12 cellular contexts compared by ENCODE assay signal in the genomic region with DNA sequence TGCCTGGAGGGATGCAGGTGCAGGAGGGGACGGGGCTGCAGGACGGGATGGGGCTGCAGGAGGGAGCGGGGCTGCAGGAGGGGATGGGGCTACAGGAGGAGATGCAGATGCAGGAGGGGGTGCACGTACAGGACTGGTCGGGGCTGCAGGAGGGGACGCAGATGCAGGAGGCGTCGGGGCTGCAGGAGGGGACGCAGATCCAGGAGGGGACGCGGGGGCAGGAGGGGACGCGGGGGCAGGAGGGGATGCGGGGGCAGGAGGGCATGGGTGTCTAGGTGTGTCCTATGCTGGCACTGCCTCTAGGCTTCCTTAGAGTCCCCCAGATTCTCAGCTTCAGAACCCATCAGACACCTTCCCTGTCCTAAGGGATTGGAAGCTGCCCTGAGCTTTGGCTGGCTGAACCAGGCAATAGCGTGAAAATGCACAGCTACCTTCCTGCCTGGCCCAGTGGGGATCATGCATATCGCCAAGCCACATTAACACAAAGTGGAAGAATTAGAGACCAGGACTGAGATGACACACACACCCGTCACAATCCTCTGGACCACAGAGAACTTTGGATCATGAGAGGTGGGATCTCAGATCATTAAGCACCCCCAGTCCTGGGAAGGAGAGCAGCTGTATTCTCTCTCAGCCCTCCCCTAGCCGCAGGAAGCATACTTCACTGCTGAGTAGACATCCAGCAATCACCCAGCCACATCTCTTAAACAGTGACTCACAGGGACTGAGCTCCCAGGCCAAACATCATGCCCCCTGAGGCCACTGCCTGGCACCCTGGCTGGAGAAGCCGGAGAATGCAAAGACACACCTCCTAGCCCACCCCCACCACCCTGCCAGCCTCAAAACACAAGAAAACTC.
DNase-seq lines count a peak whose midpoint lies in the region; FAIRE-seq and TF ChIP-seq lines count a peak whose summit lies in the region.
"Had no signal": no experiment of that assay in that cellular context is flagged by ENCODE, and none has a peak within 500 bp of the region (broad histone marks: within the 10 kb centered on the region; RNA-seq: fewer than 3 reads in every experiment).

No MANE protein-coding gene starts in this region.

- H3K4me2 ChIP-seq in astrocyte (ENCODE audit: low read length) (peak overlapping the region; percentile 46), keratinocyte (ENCODE audit: control insufficient read depth, extremely low read depth, insufficient read depth, low read depth, low read length) (peak overlapping the region; percentile 49)

- dilution Hi-C loops in keratinocyte (cut with MboI; ENCODE audit: extremely low pct_ligation_motif_present, low sequenced_read_pairs): no loop called here

- H3K79me2 ChIP-seq in astrocyte (ENCODE audit: insufficient read depth, low read length) (no peaks in the 10 kb centered on the region), keratinocyte (ENCODE audit: control insufficient read depth, insufficient read depth, low read length) (no peaks in the 10 kb centered on the region)

- no peaks in the 10 kb centered on the region for H3K9me3 ChIP-seq in HEK293 (ENCODE audit: control insufficient read depth, insufficient read depth, low read depth, low read length)
- H3K9me3 ChIP-seq in astrocyte (ENCODE audit: insufficient read depth, low read depth, low read length): no peaks in the 10 kb centered on the region
- H3K9me3 ChIP-seq in keratinocyte (ENCODE audit: control insufficient read depth, low read depth, low read length): no peaks in the 10 kb centered on the region
- no peaks in the 10 kb centered on the region for H3K9me3 ChIP-seq in A673 (ENCODE audit: low read depth, low read length, poor library complexity, severe bottlenecking)

- H3K36me3 Mint-ChIP-seq in astrocyte (ENCODE audit: low read depth, unreplicated experiment): peaks cover 12% of the 10 kb centered on the region
- H3K36me3 Mint-ChIP-seq: activated CD4-positive, alpha-beta memory T cell treated with anti-CD3 and anti-CD28 coated beads for 36 hours had no signal

- H3K27me3 Mint-ChIP-seq in astrocyte (ENCODE audit: low read depth, unreplicated experiment): no peaks in the 10 kb centered on the region
- H3K27me3 Mint-ChIP-seq: activated CD4-positive, alpha-beta memory T cell treated with anti-CD3 and anti-CD28 coated beads for 36 hours had no signal

- H3K4me3 ChIP-seq in HEK293 (ENCODE audit: low read depth, low read length) (no peak overlapping the region), astrocyte (ENCODE audit: insufficient read depth, low read depth, low read length) (no peak overlapping the region), keratinocyte (ENCODE audit: control insufficient read depth in 2 of 3, extremely low read depth in 1 of 3, insufficient read depth in 2 of 3, low read depth in 1 of 3, low read length in 3 of 3) (no peak overlapping the region), A673 (ENCODE audit: low read depth, low read length, poor library complexity, severe bottlenecking) (no peak overlapping the region)

- H3K27me3 ChIP-seq in astrocyte (ENCODE audit: insufficient read depth, low read length) (no peaks in the 10 kb centered on the region), keratinocyte (ENCODE audit: control insufficient read depth, extremely low read depth, insufficient read depth, low read length) (no peaks in the 10 kb centered on the region), A673 (replicated peaks; ENCODE audit: insufficient read depth, low read depth, low read length, poor library complexity) (no peaks in the 10 kb centered on the region)

- H3K4me1 Mint-ChIP-seq in astrocyte (ENCODE audit: low read depth, unreplicated experiment): peaks cover 48% of the 10 kb centered on the region

- BruUV-seq in A673 (replicated peaks; lab: Mats Ljungman, UMichigan): no TSS peak

- DNase-seq in ACHN (peak; percentile 99), astrocyte (ENCODE audit: low read depth) (peak; percentile 99), keratinocyte (ENCODE audit: low read depth, low spot score) (peak; percentile 95), A673 (ENCODE audit: low spot score) (no peak), GM20000 (ENCODE audit: low spot score) (no peak), NCI-H2196 treated with DMSO at 0.1 percent for 48 hours (lab: John Stamatoyannopoulos, UW; ENCODE audit: unreplicated experiment) (no peak)
- DNase-seq in stimulated activated CD4-positive, alpha-beta T cell treated with anti-CD3 and anti-CD28 coated beads, Interleukin-4, amount 100 ng/mL, for 1 hour: no peak
- DNase-seq: activated CD4-positive, alpha-beta memory T cell treated with anti-CD3 and anti-CD28 coated beads for 36 hours; dermis blood vessel endothelial cell; MV-4-11; stimulated activated CD4-positive, alpha-beta T cell treated with anti-CD3 and anti-CD28 coated beads, Interleukin-2, amount 100 ng/mL, for 48 hours had no signal

- H3K36me3 ChIP-seq in HEK293 (ENCODE audit: control insufficient read depth in 2 of 2, insufficient read depth in 1 of 2, low read length in 2 of 2) (no peaks in the 10 kb centered on the region), astrocyte (ENCODE audit: insufficient read depth, low read length) (no peaks in the 10 kb centered on the region), keratinocyte (ENCODE audit: control insufficient read depth in 2 of 2, extremely low read depth in 1 of 2, insufficient read depth in 2 of 2, low read length in 2 of 2) (peaks cover 11 to 23% of the 10 kb centered on the region in 2 experiments), A673 (ENCODE audit: insufficient read depth, low read length, poor library complexity, severe bottlenecking) (no peaks in the 10 kb centered on the region)

- H2AFZ ChIP-seq in astrocyte (ENCODE audit: low read depth, low read length) (no peak overlapping the region), keratinocyte (ENCODE audit: control insufficient read depth, low read length) (no peak overlapping the region)

- CTCF ChIA-PET in HEK293 (lab: Yijun Ruan, JAX) (interaction anchor here (0.6 to 1.4 kb wide), 5 partner anchors 30 to 388 kb away, joined by 3 to 5 read pairs (median 3); no protein-coding TSS in a partner anchor), A673 (lab: Charles Lee) (no interaction called here)

- H3K27ac ChIP-seq in HEK293 (ENCODE audit: extremely low read depth, low read depth, low read length) (no peak overlapping the region), astrocyte (ENCODE audit: low read depth, low read length) (peak overlapping the region; percentile 13), keratinocyte (ENCODE audit: control insufficient read depth, insufficient read depth, low read length) (peak overlapping the region; percentile 70), A673 (ENCODE audit: low read depth, low read length, poor library complexity, severe bottlenecking) (no peak overlapping the region)

- no peak for TF ChIP-seq CTCF in HEK293 (tag by site-specific recombination; IDR thresholded peaks at IDR 0.05)
- TF ChIP-seq CTCF in astrocyte (IDR thresholded peaks at IDR 0.05; ENCODE audit: insufficient read depth, low read depth, low read length): no peak
- TF ChIP-seq CTCF in keratinocyte (optimal IDR thresholded peaks at IDR 0.05 in 1 of 3, IDR thresholded peaks at IDR 0.05 in 1 of 3, conservative IDR thresholded peaks at IDR 0.05 in 1 of 3; ENCODE audit: extremely low read depth in 1 of 3, insufficient read depth in 2 of 3, low read length in 3 of 3): no peak
- TF ChIP-seq CTCF in A673 (conservative IDR thresholded peaks at IDR 0.05; ENCODE audit: low read depth, low read length): no peak
- TF ChIP-seq CTCF in GM20000 (IDR thresholded peaks at IDR 0.05; ENCODE audit: extremely low read depth, missing control alignments): no peak

- peak overlapping the region; percentile 82 for H3K27ac Mint-ChIP-seq in astrocyte (ENCODE audit: unreplicated experiment)
- H3K27ac Mint-ChIP-seq: activated CD4-positive, alpha-beta memory T cell treated with anti-CD3 and anti-CD28 coated beads for 36 hours had no signal

- H3K9ac ChIP-seq in astrocyte (ENCODE audit: low read length): peak overlapping the region; percentile 22
- H3K9ac ChIP-seq in keratinocyte (ENCODE audit: control insufficient read depth, extremely low read depth, insufficient read depth, low read length): peak overlapping the region; percentile 29

- H3K9me3 Mint-ChIP-seq in astrocyte (ENCODE audit: unreplicated experiment): peaks cover 2% of the 10 kb centered on the region
- H3K9me3 Mint-ChIP-seq: activated CD4-positive, alpha-beta memory T cell treated with anti-CD3 and anti-CD28 coated beads for 36 hours had no signal

- H3K9me1 ChIP-seq in keratinocyte (ENCODE audit: control insufficient read depth, extremely low read depth, insufficient read depth, low read length): no peaks in the 10 kb centered on the region

- H4K20me1 ChIP-seq in astrocyte (ENCODE audit: insufficient read depth, low read length) (no peaks in the 10 kb centered on the region), keratinocyte (ENCODE audit: control insufficient read depth, extremely low read depth, insufficient read depth, low read length) (no peaks in the 10 kb centered on the region)

- in situ Hi-C loops in ACHN (cut with HindIII; ENCODE audit: low pct_ligation_motif_present, low pct_unique_long_range_greater_than_20kb, low sequenced_read_pairs): no loop called here

- intact Hi-C loops in A673 (cut with micrococcal nuclease; ENCODE audit: unreplicated experiment): loop anchor here (10.0 kb wide), 1 partner anchor 128 kb away; no protein-coding TSS in a partner anchor

- FAIRE-seq in astrocyte (lab: Jason Lieb, UNC) (peak; percentile 93), keratinocyte (lab: Jason Lieb, UNC) (peak; percentile 95)

- H3K4me1 ChIP-seq in HEK293 (ENCODE audit: control insufficient read depth, insufficient read depth, low read length) (no peaks in the 10 kb centered on the region), astrocyte (ENCODE audit: insufficient read depth, low read length) (peaks cover 42% of the 10 kb centered on the region), keratinocyte (ENCODE audit: control insufficient read depth, extremely low read depth, insufficient read depth, low read length) (peaks cover 29% of the 10 kb centered on the region), A673 (ENCODE audit: insufficient read depth, low read length, poor library complexity, severe bottlenecking) (peaks cover 7% of the 10 kb centered on the region)

- POLR2A ChIA-PET in HEK293 (lab: Yijun Ruan, JAX): no interaction called here
- POLR2A ChIA-PET in A673 (lab: Charles Lee; ENCODE audit: low non-redundant PET): interaction anchor here (0.5 kb wide), 1 partner anchor 89 kb away, joined by 12 read pairs; no protein-coding TSS in a partner anchor

- no peak overlapping the region for H3K4me3 Mint-ChIP-seq in astrocyte (ENCODE audit: unreplicated experiment)

TF ChIP-seq in HEK293, 187 proteins besides CTCF, POLR2A, EP300 and RAD21:
- TF ChIP-seq HOXC10 (CRISPR knock-in tag; IDR thresholded peaks at IDR 0.05) (no peak), ZIC2 (tag by site-specific recombination; IDR thresholded peaks at IDR 0.05) (peak; percentile 65)

Comparison
In these comparisons a context has a peak if more than half of its experiments do, and no peak if none do; other contexts are left out.
1. DNase-seq: peak in ACHN (single experiment), astrocyte (single experiment) and keratinocyte (single experiment); none in A673 (single experiment), stimulated activated CD4-positive, alpha-beta T cell treated with anti-CD3 and anti-CD28 coated beads, Interleukin-4, amount 100 ng/mL, for 1 hour (single experiment), GM20000 (single experiment) and NCI-H2196 treated with DMSO at 0.1 percent for 48 hours (single experiment).
2. H3K27ac ChIP-seq: peak in astrocyte (single experiment) and keratinocyte (single experiment); none in HEK293 (single experiment) and A673 (single experiment).